25 cellular contexts compared by ENCODE assay signal in genomic region chrX:44105228-44105913, GRCh38.
A peak's percentile ranks its signal among the peaks of the same experiment; 100 is the strongest.
DNase-seq lines count a peak whose midpoint lies in the region; ATAC-seq and TF ChIP-seq lines count a peak whose summit lies in the region.
"Had no signal": no experiment of that assay in that cellular context is flagged by ENCODE, and none has a peak within 500 bp of the region (broad histone marks: within the 10 kb centered on the region; RNA-seq: fewer than 3 reads in every experiment).

No MANE protein-coding gene starts in this region.

- H3K27me3 Mint-ChIP-seq in H9 (ENCODE audit: low read depth): no peaks in the 10 kb centered on the region; the same call in 1 of the 2 replicates
- H3K27me3 Mint-ChIP-seq: activated CD8-positive, alpha-beta memory T cell treated with anti-CD3 and anti-CD28 coated beads, Interleukin-2, amount 10 ng/mL, durations not matched to agents 7 days and 5 days; activated naive CD4-positive, alpha-beta T cell treated with anti-CD3 and anti-CD28 coated beads, Interleukin-2, amount 10 ng/mL, durations not matched to agents 7 days and 5 days; CD4-positive, alpha-beta memory T cell; naive thymus-derived CD4-positive, alpha-beta T cell; T-helper 17 cell had no signal

- no peak overlapping the region for H3K4ac ChIP-seq in H9 (ENCODE audit: low read depth, low read length)

- H3K27me3 ChIP-seq in H9 (ENCODE audit: insufficient read depth, low read length) (no peaks in the 10 kb centered on the region), Karpas-422 (ENCODE audit: low read length) (no peaks in the 10 kb centered on the region; the same call in 1 of the 2 replicates), gastrocnemius medialis (peaks cover 0 to 4% (median 0%) of the 10 kb centered on the region in 3 donors)
- H3K27me3 ChIP-seq: SJSA1, upper lobe of right lung had no signal

- no peak overlapping the region for H3K27ac Mint-ChIP-seq in H9
- H3K27ac Mint-ChIP-seq: activated CD8-positive, alpha-beta memory T cell treated with anti-CD3 and anti-CD28 coated beads, Interleukin-2, amount 10 ng/mL, durations not matched to agents 7 days and 5 days; activated naive CD4-positive, alpha-beta T cell treated with anti-CD3 and anti-CD28 coated beads, Interleukin-2, amount 10 ng/mL, durations not matched to agents 7 days and 5 days; CD4-positive, alpha-beta memory T cell; naive thymus-derived CD4-positive, alpha-beta T cell; T-helper 17 cell had no signal

- H3K9me3 ChIP-seq in H9 (ENCODE audit: control insufficient read depth, low read depth, low read length) (peaks cover 34% of the 10 kb centered on the region), Karpas-422 (ENCODE audit: low read length) (no peaks in the 10 kb centered on the region; the same call in 1 of the 2 replicates), gastrocnemius medialis (no peaks in the 10 kb centered on the region)
- H3K9me3 ChIP-seq: SJSA1, upper lobe of right lung had no signal

- H2BK5ac ChIP-seq in H9 (ENCODE audit: insufficient read length, low read length): no peak overlapping the region

- no peak overlapping the region for H4K91ac ChIP-seq in H9 (ENCODE audit: insufficient read length, low read depth, low read length)

- H2AK5ac ChIP-seq in H9 (ENCODE audit: insufficient read length, low read length): no peak overlapping the region

- H4K20me1 ChIP-seq in H9 (ENCODE audit: control insufficient read depth, insufficient read depth, insufficient read length) (no peaks in the 10 kb centered on the region), Karpas-422 (ENCODE audit: insufficient read depth, low read depth, low read length) (no peaks in the 10 kb centered on the region)

- no peak overlapping the region for H3K4me3 Mint-ChIP-seq in H9
- H3K4me3 Mint-ChIP-seq: activated CD8-positive, alpha-beta memory T cell treated with anti-CD3 and anti-CD28 coated beads, Interleukin-2, amount 10 ng/mL, durations not matched to agents 7 days and 5 days; activated naive CD4-positive, alpha-beta T cell treated with anti-CD3 and anti-CD28 coated beads, Interleukin-2, amount 10 ng/mL, durations not matched to agents 7 days and 5 days; CD4-positive, alpha-beta memory T cell; T-helper 17 cell had no signal

- no peaks in the 10 kb centered on the region for H3K79me2 ChIP-seq in H9 (ENCODE audit: insufficient read depth, low read length)
- no peaks in the 10 kb centered on the region for H3K79me2 ChIP-seq in Karpas-422 (ENCODE audit: low read length)

- no peak overlapping the region for H4K5ac ChIP-seq in H9 (ENCODE audit: insufficient read length, low read depth, low read length)

- peaks cover 3 to 19% (median 12%) of the 10 kb centered on the region in 3 experiments for H3K36me3 Mint-ChIP-seq in H9 (ENCODE audit: insufficient read depth in 1 of 3, low read depth in 3 of 3)
- H3K36me3 Mint-ChIP-seq: activated CD8-positive, alpha-beta memory T cell treated with anti-CD3 and anti-CD28 coated beads, Interleukin-2, amount 10 ng/mL, durations not matched to agents 7 days and 5 days; activated naive CD4-positive, alpha-beta T cell treated with anti-CD3 and anti-CD28 coated beads, Interleukin-2, amount 10 ng/mL, durations not matched to agents 7 days and 5 days; CD4-positive, alpha-beta memory T cell had no signal

- H3K36me3 ChIP-seq in Karpas-422 (ENCODE audit: insufficient read depth, low read length) (no peaks in the 10 kb centered on the region), gastrocnemius medialis (no peaks in the 10 kb centered on the region)
- H3K36me3 ChIP-seq: SJSA1, upper lobe of right lung had no signal

- H3K79me1 ChIP-seq in H9 (ENCODE audit: insufficient read depth, low read depth, low read length, poor library complexity, severe bottlenecking): no peaks in the 10 kb centered on the region

- peak; percentile 34; the same call in 1 of the 3 replicates for TF ChIP-seq CTCF in H9 (conservative IDR thresholded peaks at IDR 0.05)
- TF ChIP-seq CTCF in gastrocnemius medialis (IDR thresholded peaks at IDR 0.05 in 4 of 5, conservative IDR thresholded peaks at IDR 0.05 in 1 of 5): no peak

- H3K4me2 ChIP-seq in H9 (ENCODE audit: insufficient read depth, insufficient read length, low read length) (no peak overlapping the region), Karpas-422 (ENCODE audit: low read depth, low read length, poor library complexity, severe bottlenecking) (no peak overlapping the region)

- TF ChIP-seq POLR2A in gastrocnemius medialis (IDR thresholded peaks at IDR 0.05): no peak

- H3K14ac ChIP-seq in H9 (ENCODE audit: insufficient read depth, low read length): no peak overlapping the region

- no peak overlapping the region for H2BK120ac ChIP-seq in H9 (ENCODE audit: low read depth, low read length, poor library complexity, severe bottlenecking)

- ATAC-seq in SK-N-SH treated with all-trans-retinoic acid at 6 μM for 48 hours: peak; percentile 32; the same call in 1 of the 3 replicates
- ATAC-seq in GM21447 (IDR thresholded peaks at IDR 0.05; ENCODE audit: unreplicated experiment): no peak
- ATAC-seq in gastrocnemius medialis: no peak
- ATAC-seq: activated CD8-positive, alpha-beta memory T cell treated with anti-CD3 and anti-CD28 coated beads, Interleukin-2, amount 10 ng/mL, durations not matched to agents 7 days and 5 days; left colon; naive thymus-derived CD4-positive, alpha-beta T cell; T-helper 17 cell; upper lobe of right lung had no signal

- H3K23ac ChIP-seq in H9 (ENCODE audit: insufficient read length, low read depth, low read length): no peak overlapping the region

- no peaks in the 10 kb centered on the region for H3K23me2 ChIP-seq in H9 (ENCODE audit: insufficient read length, low read depth, low read length, poor library complexity, severe bottlenecking)

- in situ Hi-C loops in gastrocnemius medialis (cut with MboI; ENCODE audit: low sequenced_read_pairs in 4 of 4): loop anchor here in 1 of 4 donors (25.0 kb wide), 1 partner anchor 107 kb away; no protein-coding TSS in a partner anchor

- no peak overlapping the region for H2BK12ac ChIP-seq in H9 (ENCODE audit: insufficient read length, low read depth, low read length)

- H3K4me1 ChIP-seq in H9 (ENCODE audit: insufficient read depth, low read length) (no peaks in the 10 kb centered on the region), Karpas-422 (ENCODE audit: low read length) (no peaks in the 10 kb centered on the region), gastrocnemius medialis (no peaks in the 10 kb centered on the region)
- H3K4me1 ChIP-seq: SJSA1, upper lobe of right lung had no signal

- no peak overlapping the region for H2BK20ac ChIP-seq in H9 (ENCODE audit: low read depth, low read length, poor library complexity, severe bottlenecking)

- H3K18ac ChIP-seq in H9 (ENCODE audit: insufficient read length, low read depth, low read length): no peak overlapping the region

- H3K9me3 Mint-ChIP-seq in H9: peaks cover 71 to 79% of the 10 kb centered on the region in 2 experiments

- no peak overlapping the region for H2BK15ac ChIP-seq in H9 (ENCODE audit: low read depth, low read length)

- H3K27ac ChIP-seq in H9 (ENCODE audit: insufficient read length, low read depth, low read length) (no peak overlapping the region), Karpas-422 (ENCODE audit: low read length) (no peak overlapping the region), gastrocnemius medialis (no peak overlapping the region)
- H3K27ac ChIP-seq: HL-60, SJSA1, skin epidermis, upper lobe of right lung had no signal

- H3K56ac ChIP-seq in H9 (ENCODE audit: insufficient read length, low read depth, low read length): no peak overlapping the region

- no peaks in the 10 kb centered on the region for H3K9me2 ChIP-seq in Karpas-422 (replicated peaks; ENCODE audit: insufficient read depth, low read length)

- DNase-seq in COLO829 (ENCODE audit: low spot score): peak; percentile 14
- DNase-seq in H9: peak; percentile 27
- DNase-seq in iPS DF 4.7 (ENCODE audit: extremely low read depth, low spot score): peak; percentile 7
- DNase-seq in Karpas-422: no peak
- DNase-seq in gastrocnemius medialis: no peak
- DNase-seq in stimulated activated CD4-positive, alpha-beta T cell treated with anti-CD3 and anti-CD28 coated beads, Interleukin-12 subunit alpha, Interleukin-12 subunit beta, amount 100 ng/mL, for 4 hours: no peak
- DNase-seq: activated CD4-positive, alpha-beta T cell treated with anti-CD3 and anti-CD28 coated beads, Interleukin-2, amount 50 U/mL, for 1 hour; activated CD8-positive, alpha-beta memory T cell treated with anti-CD3 and anti-CD28 coated beads, Interleukin-2, amount 10 ng/mL, durations not matched to agents 7 days and 5 days; activated naive CD4-positive, alpha-beta T cell treated with anti-CD3 and anti-CD28 coated beads, Interleukin-2, amount 10 ng/mL, durations not matched to agents 7 days and 5 days; amniotic stem cell; CD4-positive, alpha-beta memory T cell; left colon; naive thymus-derived CD4-positive, alpha-beta T cell; NCI-H1105; NCI-H2029; NK-92 treated with Interleukin-12 subunit alpha and Interleukin-12 subunit beta, amount 100 ng/mL, for 24 hours; stimulated activated CD4-positive, alpha-beta T cell treated with anti-CD3 and anti-CD28 coated beads, Interleukin-2, amount 100 ng/mL, for 24 hours; substantia nigra; T-helper 17 cell; upper lobe of right lung had no signal

- intact Hi-C loops in gastrocnemius medialis (cut with DNase I; ENCODE audit: low total_unique reads): no loop called here

- no peak overlapping the region for H3K4me3 ChIP-seq in Karpas-422 (ENCODE audit: low read length)
- no peak overlapping the region for H3K4me3 ChIP-seq in gastrocnemius medialis
- H3K4me3 ChIP-seq: SJSA1, skin epidermis, upper lobe of right lung had no signal

- H3T11ph ChIP-seq in H9 (ENCODE audit: low read length): no peak overlapping the region

- H3K9ac ChIP-seq in H9 (ENCODE audit: extremely low read depth, insufficient read length, low read length) (no peak overlapping the region), Karpas-422 (ENCODE audit: low read length) (no peak overlapping the region)

- H2AFZ ChIP-seq in H9 (ENCODE audit: low read length) (peak overlapping the region; percentile 48), Karpas-422 (ENCODE audit: low read length) (no peak overlapping the region)

- WGBS in H9 (ENCODE audit: extremely low coverage, insufficient read length, low lambda C conversion rate): no CpG with 5 or more reads among the region's 12 CpGs

- H3K4me1 Mint-ChIP-seq in H9: no peaks in the 10 kb centered on the region
- H3K4me1 Mint-ChIP-seq: activated CD8-positive, alpha-beta memory T cell treated with anti-CD3 and anti-CD28 coated beads, Interleukin-2, amount 10 ng/mL, durations not matched to agents 7 days and 5 days; activated naive CD4-positive, alpha-beta T cell treated with anti-CD3 and anti-CD28 coated beads, Interleukin-2, amount 10 ng/mL, durations not matched to agents 7 days and 5 days; CD4-positive, alpha-beta memory T cell; naive thymus-derived CD4-positive, alpha-beta T cell; T-helper 17 cell had no signal

- no peak overlapping the region for H4K8ac ChIP-seq in H9 (replicated peaks; ENCODE audit: insufficient read length, low read depth, low read length)

TF ChIP-seq in SK-N-SH treated with all-trans-retinoic acid at 6 μM for 48 hours, 23 proteins besides CTCF, POLR2A, EP300 and RAD21 (continues in another document):
- 0 out of 2 replicates have a peak, but pooled peaks have one; percentile 40 for TF ChIP-seq TCF4 (CRISPR knock-in tag; IDR thresholded peaks at IDR 0.05; ENCODE audit: borderline replicate concordance)

Comparison
In these comparisons a context has a peak if more than half of its experiments do, and no peak if none do; other contexts are left out.
1. DNase-seq: peak in COLO829 (single experiment), H9 (single experiment) and iPS DF 4.7 (single experiment); none in Karpas-422 (single experiment), gastrocnemius medialis (0 of 2) and stimulated activated CD4-positive, alpha-beta T cell treated with anti-CD3 and anti-CD28 coated beads, Interleukin-12 subunit alpha, Interleukin-12 subunit beta, amount 100 ng/mL, for 4 hours (single experiment).